16 cellular contexts compared by ENCODE assay signal in the genomic region with DNA sequence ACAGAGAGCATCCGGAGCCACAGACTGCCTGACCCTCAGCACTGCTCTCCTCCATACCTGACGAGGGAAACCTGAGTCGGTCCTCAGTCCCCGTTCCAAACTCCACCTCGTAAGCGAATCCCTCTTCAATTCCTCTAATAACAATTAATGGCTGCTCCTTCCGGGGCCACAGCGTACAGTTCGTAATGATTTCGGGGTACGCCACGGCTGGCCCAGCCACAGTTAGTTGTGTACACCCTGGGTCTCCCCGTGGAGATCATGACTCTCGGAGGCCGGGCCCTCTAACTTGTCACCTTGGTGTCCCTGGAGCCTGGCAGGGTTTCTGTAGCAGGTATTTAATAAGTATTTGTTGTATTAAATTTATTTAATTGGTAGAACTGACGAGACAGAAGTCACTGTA.
DNase-seq lines count a peak whose midpoint lies in the region; TF ChIP-seq lines count a peak whose summit lies in the region.
"Had no signal": no experiment of that assay in that cellular context is flagged by ENCODE, and none has a peak within 500 bp of the region (broad histone marks: within the 10 kb centered on the region; RNA-seq: fewer than 3 reads in every experiment).

No MANE protein-coding gene starts in this region.

- H3K14ac ChIP-seq in H9 (ENCODE audit: insufficient read depth, low read length): no peak overlapping the region

- H4K8ac ChIP-seq in H9 (replicated peaks; ENCODE audit: insufficient read length, low read depth, low read length): no peak overlapping the region

- H4K20me1 ChIP-seq in BLaER1: no peaks in the 10 kb centered on the region
- no peaks in the 10 kb centered on the region for H4K20me1 ChIP-seq in H9 (ENCODE audit: control insufficient read depth, insufficient read depth, insufficient read length)

- H3K79me2 ChIP-seq in H9 (ENCODE audit: insufficient read depth, low read length): no peaks in the 10 kb centered on the region

- H3K23me2 ChIP-seq in H9 (ENCODE audit: insufficient read length, low read depth, low read length, poor library complexity, severe bottlenecking): no peaks in the 10 kb centered on the region

- peaks cover 6 to 18% of the 10 kb centered on the region in 2 experiments for H3K4me1 Mint-ChIP-seq in H9

- H2AK5ac ChIP-seq in H9 (ENCODE audit: insufficient read length, low read length): no peak overlapping the region

- H3K4ac ChIP-seq in H9 (ENCODE audit: low read depth, low read length): no peak overlapping the region

- H2AFZ ChIP-seq in H9 (ENCODE audit: low read length): no peak overlapping the region

- H3T11ph ChIP-seq in H9 (ENCODE audit: low read length): no peak overlapping the region

- peak overlapping the region in 2 of 3 experiments; percentile 8 to 83; a peak in 5 of 7 replicates for H3K27ac Mint-ChIP-seq in H9
- H3K27ac Mint-ChIP-seq: CD4-positive, CD25-positive, alpha-beta regulatory T cell had no signal

- H3K27ac ChIP-seq in BLaER1: peak overlapping the region; percentile 57
- no peak overlapping the region for H3K27ac ChIP-seq in H9 (ENCODE audit: insufficient read length, low read depth, low read length)
- H3K27ac ChIP-seq in neutrophil: peak overlapping the region; percentile 18

- no peak for TF ChIP-seq CTCF in H9 (conservative IDR thresholded peaks at IDR 0.05)
- TF ChIP-seq CTCF in neutrophil (IDR thresholded peaks at IDR 0.05): no peak

- no peak overlapping the region for H3K18ac ChIP-seq in H9 (ENCODE audit: insufficient read length, low read depth, low read length)

- H2BK12ac ChIP-seq in H9 (ENCODE audit: insufficient read length, low read depth, low read length): no peak overlapping the region

- no peaks in the 10 kb centered on the region for H3K79me1 ChIP-seq in H9 (ENCODE audit: insufficient read depth, low read depth, low read length, poor library complexity, severe bottlenecking)

- H3K4me1 ChIP-seq in BLaER1: peaks cover 70% of the 10 kb centered on the region
- H3K4me1 ChIP-seq in H9 (ENCODE audit: insufficient read depth, low read length): no peaks in the 10 kb centered on the region; the same call in 1 of the 2 replicates
- peaks cover 5 to 12% of the 10 kb centered on the region in 2 experiments for H3K4me1 ChIP-seq in neutrophil (ENCODE audit: control insufficient read depth in 1 of 2, insufficient read depth in 1 of 2, low read depth in 1 of 2, low read length in 1 of 2)

- no peak overlapping the region for H4K91ac ChIP-seq in H9 (ENCODE audit: insufficient read length, low read depth, low read length)

- H3K36me3 Mint-ChIP-seq in H9 (ENCODE audit: insufficient read depth in 1 of 3, low read depth in 3 of 3): peaks cover 5 to 17% (median 13%) of the 10 kb centered on the region in 3 experiments

- no peak overlapping the region for H4K5ac ChIP-seq in H9 (ENCODE audit: insufficient read length, low read depth, low read length)

- no peak for DNase-seq in H9
- peak; percentile 29 for DNase-seq in ecto neural progenitor cell (ENCODE audit: low spot score)
- no peak for DNase-seq in NCI-H226
- no peak for DNase-seq in NCI-H1092 (lab: John Stamatoyannopoulos, UW)
- no peak for DNase-seq in NCI-H524 (lab: John Stamatoyannopoulos, UW)
- DNase-seq: CD4-positive, CD25-positive, alpha-beta regulatory T cell; DMS79; GOT3; NCI-H1694 treated with DMSO at 0.1 percent for 48 hours; NCI-H2081 treated with DMSO at 0.1 percent for 48 hours; NCI-H2171 treated with DMSO at 0.1 percent for 48 hours; NCI-H446; NCI-H526 treated with DMSO at 0.1 percent for 48 hours; SHP77 had no signal

- H3K9me3 Mint-ChIP-seq in H9: peaks cover 4 to 5% of the 10 kb centered on the region in 2 experiments; a peak in 3 of 5 replicates

- H2BK20ac ChIP-seq in H9 (ENCODE audit: low read depth, low read length, poor library complexity, severe bottlenecking): no peak overlapping the region

- peak overlapping the region; percentile 54 for H3K9ac ChIP-seq in BLaER1
- no peak overlapping the region for H3K9ac ChIP-seq in H9 (ENCODE audit: extremely low read depth, insufficient read length, low read length)

- H3K56ac ChIP-seq in H9 (ENCODE audit: insufficient read length, low read depth, low read length): no peak overlapping the region

- no peaks in the 10 kb centered on the region; the same call in 1 of the 2 replicates for H3K27me3 Mint-ChIP-seq in H9 (ENCODE audit: low read depth)
- H3K27me3 Mint-ChIP-seq: CD4-positive, CD25-positive, alpha-beta regulatory T cell had no signal

- no peak overlapping the region for H2BK15ac ChIP-seq in H9 (ENCODE audit: low read depth, low read length)

- no peak overlapping the region for H2BK5ac ChIP-seq in H9 (ENCODE audit: insufficient read length, low read length)

- no peak overlapping the region for H3K4me3 Mint-ChIP-seq in H9
- H3K4me3 Mint-ChIP-seq: CD4-positive, CD25-positive, alpha-beta regulatory T cell had no signal

- H3K9me3 ChIP-seq in BLaER1: peaks cover 8% of the 10 kb centered on the region; the same call in 1 of the 2 replicates
- H3K9me3 ChIP-seq in H9 (ENCODE audit: control insufficient read depth, low read depth, low read length): no peaks in the 10 kb centered on the region
- no peaks in the 10 kb centered on the region for H3K9me3 ChIP-seq in neutrophil

- H2BK120ac ChIP-seq in H9 (ENCODE audit: low read depth, low read length, poor library complexity, severe bottlenecking): no peak overlapping the region

- no peaks in the 10 kb centered on the region for H3K27me3 ChIP-seq in BLaER1
- H3K27me3 ChIP-seq in H9 (ENCODE audit: insufficient read depth, low read length): no peaks in the 10 kb centered on the region
- H3K27me3 ChIP-seq in neutrophil: no peaks in the 10 kb centered on the region

- H3K4me2 ChIP-seq in BLaER1: peak overlapping the region; percentile 96
- H3K4me2 ChIP-seq in H9 (ENCODE audit: insufficient read depth, insufficient read length, low read length): no peak overlapping the region

- H3K4me3 ChIP-seq in BLaER1 (peak overlapping the region; percentile 51), neutrophil (ENCODE audit: low read depth in 1 of 2, low read length in 1 of 2) (no peak overlapping the region)

- H3K36me3 ChIP-seq in BLaER1: peaks cover 7% of the 10 kb centered on the region; the same call in 1 of the 2 replicates
- H3K36me3 ChIP-seq in neutrophil: no peaks in the 10 kb centered on the region

- WGBS in H9 (ENCODE audit: extremely low coverage, insufficient read length, low lambda C conversion rate): no CpG with 5 or more reads among the region's 16 CpGs

- H3K23ac ChIP-seq in H9 (ENCODE audit: insufficient read length, low read depth, low read length): no peak overlapping the region
